Comparison of ENCODE assay signal across 33 cellular contexts in genomic region chr2:211833582-211834279, GRCh38.
"Had no signal": no experiment of that assay in that cellular context is flagged by ENCODE, and none has a peak within 500 bp of the region (broad histone marks: within the 10 kb centered on the region; RNA-seq: fewer than 3 reads in every experiment).

No MANE protein-coding gene starts in this region.

- H3K36me3 ChIP-seq: brain microvascular endothelial cell, Peyer's patch, SJSA1 had no signal

- ATAC-seq: activated T-cell treated with anti-CD3 and anti-CD28 coated beads, Interleukin-2, amount 50 U/mL, for 4 hours; K562; PC-3 had no signal

- H3K27ac ChIP-seq: brain microvascular endothelial cell, Peyer's patch, SJSA1, VCaP had no signal

- DNase-seq: activated B cell treated with CpG ODN at 0.5 μM for 24 hours; activated CD4-positive, alpha-beta memory T cell treated with anti-CD3 and anti-CD28 coated beads for 36 hours; activated CD4-positive, alpha-beta T cell treated with anti-CD3 and anti-CD28 coated beads for 4 hours; activated CD4-positive, alpha-beta T cell treated with anti-CD3 and anti-CD28 coated beads, Interleukin-2, amount 50 U/mL, for 1 hour; activated CD4-positive, CD25-positive, alpha-beta regulatory T cell treated with anti-CD3 and anti-CD28 coated beads, Interleukin-2, amount 50 U/mL, for 72 hours; activated CD8-positive, alpha-beta memory T cell treated with anti-CD3 and anti-CD28 coated beads, Interleukin-2, amount 50 U/mL, for 4 hours; activated gamma-delta T cell treated with Interleukin-2 at 50 U/mL for 16 hours; activated naive CD4-positive, alpha-beta T cell treated with anti-CD3 and anti-CD28 coated beads for 36 hours; activated naive CD8-positive, alpha-beta T cell treated with anti-CD3 and anti-CD28 coated beads for 36 hours; activated T-cell treated with anti-CD3 and anti-CD28 coated beads for 4 hours; activated T-cell treated with anti-CD3 and anti-CD28 coated beads, Interleukin-2, amount 50 U/mL, for 4 hours; amniotic stem cell; aorta; brain microvascular endothelial cell; central memory CD4-positive, alpha-beta T cell; NCI-H1092 treated with DMSO at 0.1 percent for 48 hours; NCI-H1436; NCI-H187; NCI-H2029 treated with DMSO at 0.1 percent for 48 hours; NCI-H345; NCI-H82; NK-92 treated with Interleukin-12 subunit alpha and Interleukin-12 subunit beta, amount 100 ng/mL, for 24 hours; PC-3; Peyer's patch; RPMI8226; SHP77 treated with DMSO at 0.1 percent for 48 hours; SW 1271; T-helper 1 cell; T-helper 2 cell; T-helper 9 cell had no signal

- H3K9me3 ChIP-seq: Peyer's patch, SJSA1 had no signal

- H3K4me1 ChIP-seq: Peyer's patch, SJSA1 had no signal

- H3K27me3 ChIP-seq: brain microvascular endothelial cell, Peyer's patch, SJSA1 had no signal

- H3K4me3 ChIP-seq: K562, Peyer's patch, SJSA1 had no signal
